In genomic region chr20:35702824-35703695, GRCh38 we compare ENCODE assay signal across 1 cellular context.
A peak's percentile ranks its signal among the peaks of the same experiment; 100 is the strongest.
TF ChIP-seq lines count a peak whose summit lies in the region.

No MANE protein-coding gene starts in this region.

TF ChIP-seq in HepG2, 621 proteins besides CTCF, POLR2A, EP300 and RAD21 (continued from another document):
- TF ChIP-seq, protein P1, sequence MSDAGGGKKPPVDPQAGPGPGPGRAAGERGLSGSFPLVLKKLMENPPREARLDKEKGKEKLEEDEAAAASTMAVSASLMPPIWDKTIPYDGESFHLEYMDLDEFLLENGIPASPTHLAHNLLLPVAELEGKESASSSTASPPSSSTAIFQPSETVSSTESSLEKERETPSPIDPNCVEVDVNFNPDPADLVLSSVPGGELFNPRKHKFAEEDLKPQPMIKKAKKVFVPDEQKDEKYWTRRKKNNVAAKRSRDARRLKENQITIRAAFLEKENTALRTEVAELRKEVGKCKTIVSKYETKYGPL (CRISPR knock-in tag; IDR thresholded peaks at IDR 0.05), result no peak
- no peak for TF ChIP-seq ZFP90 (CRISPR knock-in tag; IDR thresholded peaks at IDR 0.05; ENCODE audit: borderline replicate concordance)
- no peak for TF ChIP-seq ZNF10 (CRISPR knock-in tag; IDR thresholded peaks at IDR 0.05; ENCODE audit: borderline replicate concordance, low read depth)
- TF ChIP-seq ZKSCAN1 (IDR thresholded peaks at IDR 0.05; ENCODE audit: low read length), result no peak
- no peak for TF ChIP-seq ZNF660 (CRISPR knock-in tag; IDR thresholded peaks at IDR 0.05; ENCODE audit: borderline replicate concordance, low read depth)
- TF ChIP-seq MTA1 (CRISPR knock-in tag; IDR thresholded peaks at IDR 0.05; ENCODE audit: borderline replicate concordance), result no peak
- no peak for TF ChIP-seq ZNF790 (CRISPR knock-in tag; IDR thresholded peaks at IDR 0.05; ENCODE audit: borderline replicate concordance)
- TF ChIP-seq NCOA2 (CRISPR knock-in tag; IDR thresholded peaks at IDR 0.05), result peak; percentile 35; the same call in 1 of the 2 replicates
- no peak for TF ChIP-seq ZNF672 (CRISPR knock-in tag; IDR thresholded peaks at IDR 0.05)
- no peak for TF ChIP-seq ZNF879 (CRISPR knock-in tag; IDR thresholded peaks at IDR 0.05)
- no peak for TF ChIP-seq NFATC3 (CRISPR knock-in tag; IDR thresholded peaks at IDR 0.05)
- TF ChIP-seq ZFX (CRISPR knock-in tag; IDR thresholded peaks at IDR 0.05; ENCODE audit: low read depth), result no peak
- no peak for TF ChIP-seq ZNF709 (CRISPR knock-in tag; IDR thresholded peaks at IDR 0.05)
- no peak for TF ChIP-seq ZNF432 (CRISPR knock-in tag; IDR thresholded peaks at IDR 0.05; ENCODE audit: borderline replicate concordance)
- no peak for TF ChIP-seq HDAC6 (IDR thresholded peaks at IDR 0.05; ENCODE audit: low read depth, low read length)
- no peak for TF ChIP-seq KDM3A (CRISPR knock-in tag; IDR thresholded peaks at IDR 0.05; ENCODE audit: low read depth)
- TF ChIP-seq ZNF614 (CRISPR knock-in tag; IDR thresholded peaks at IDR 0.05; ENCODE audit: borderline replicate concordance), result no peak
- TF ChIP-seq, protein P2, sequence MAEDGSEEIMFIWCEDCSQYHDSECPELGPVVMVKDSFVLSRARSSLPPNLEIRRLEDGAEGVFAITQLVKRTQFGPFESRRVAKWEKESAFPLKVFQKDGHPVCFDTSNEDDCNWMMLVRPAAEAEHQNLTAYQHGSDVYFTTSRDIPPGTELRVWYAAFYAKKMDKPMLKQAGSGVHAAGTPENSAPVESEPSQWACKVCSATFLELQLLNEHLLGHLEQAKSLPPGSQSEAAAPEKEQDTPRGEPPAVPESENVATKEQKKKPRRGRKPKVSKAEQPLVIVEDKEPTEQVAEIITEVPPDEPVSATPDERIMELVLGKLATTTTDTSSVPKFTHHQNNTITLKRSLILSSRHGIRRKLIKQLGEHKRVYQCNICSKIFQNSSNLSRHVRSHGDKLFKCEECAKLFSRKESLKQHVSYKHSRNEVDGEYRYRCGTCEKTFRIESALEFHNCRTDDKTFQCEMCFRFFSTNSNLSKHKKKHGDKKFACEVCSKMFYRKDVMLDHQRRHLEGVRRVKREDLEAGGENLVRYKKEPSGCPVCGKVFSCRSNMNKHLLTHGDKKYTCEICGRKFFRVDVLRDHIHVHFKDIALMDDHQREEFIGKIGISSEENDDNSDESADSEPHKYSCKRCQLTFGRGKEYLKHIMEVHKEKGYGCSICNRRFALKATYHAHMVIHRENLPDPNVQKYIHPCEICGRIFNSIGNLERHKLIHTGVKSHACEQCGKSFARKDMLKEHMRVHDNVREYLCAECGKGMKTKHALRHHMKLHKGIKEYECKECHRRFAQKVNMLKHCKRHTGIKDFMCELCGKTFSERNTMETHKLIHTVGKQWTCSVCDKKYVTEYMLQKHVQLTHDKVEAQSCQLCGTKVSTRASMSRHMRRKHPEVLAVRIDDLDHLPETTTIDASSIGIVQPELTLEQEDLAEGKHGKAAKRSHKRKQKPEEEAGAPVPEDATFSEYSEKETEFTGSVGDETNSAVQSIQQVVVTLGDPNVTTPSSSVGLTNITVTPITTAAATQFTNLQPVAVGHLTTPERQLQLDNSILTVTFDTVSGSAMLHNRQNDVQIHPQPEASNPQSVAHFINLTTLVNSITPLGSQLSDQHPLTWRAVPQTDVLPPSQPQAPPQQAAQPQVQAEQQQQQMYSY (CRISPR knock-in tag; IDR thresholded peaks at IDR 0.05), result no peak
- TF ChIP-seq KDM2A (CRISPR knock-in tag; IDR thresholded peaks at IDR 0.05; ENCODE audit: borderline replicate concordance, low read depth), result no peak
- no peak for TF ChIP-seq FOXK2 (IDR thresholded peaks at IDR 0.05)
- 0 out of 2 replicates have a peak, but pooled peaks have one; percentile 13 for TF ChIP-seq TARDBP (CRISPR knock-in tag; IDR thresholded peaks at IDR 0.05)
- TF ChIP-seq ZMYM2 (CRISPR knock-in tag; IDR thresholded peaks at IDR 0.05), result no peak
- TF ChIP-seq DMAP1 (CRISPR knock-in tag; IDR thresholded peaks at IDR 0.05), result no peak
- no peak for TF ChIP-seq HBP1 (CRISPR knock-in tag; IDR thresholded peaks at IDR 0.05; ENCODE audit: low read depth)
- TF ChIP-seq ZNF800 (CRISPR knock-in tag; IDR thresholded peaks at IDR 0.05), result no peak
- TF ChIP-seq, protein P3, sequence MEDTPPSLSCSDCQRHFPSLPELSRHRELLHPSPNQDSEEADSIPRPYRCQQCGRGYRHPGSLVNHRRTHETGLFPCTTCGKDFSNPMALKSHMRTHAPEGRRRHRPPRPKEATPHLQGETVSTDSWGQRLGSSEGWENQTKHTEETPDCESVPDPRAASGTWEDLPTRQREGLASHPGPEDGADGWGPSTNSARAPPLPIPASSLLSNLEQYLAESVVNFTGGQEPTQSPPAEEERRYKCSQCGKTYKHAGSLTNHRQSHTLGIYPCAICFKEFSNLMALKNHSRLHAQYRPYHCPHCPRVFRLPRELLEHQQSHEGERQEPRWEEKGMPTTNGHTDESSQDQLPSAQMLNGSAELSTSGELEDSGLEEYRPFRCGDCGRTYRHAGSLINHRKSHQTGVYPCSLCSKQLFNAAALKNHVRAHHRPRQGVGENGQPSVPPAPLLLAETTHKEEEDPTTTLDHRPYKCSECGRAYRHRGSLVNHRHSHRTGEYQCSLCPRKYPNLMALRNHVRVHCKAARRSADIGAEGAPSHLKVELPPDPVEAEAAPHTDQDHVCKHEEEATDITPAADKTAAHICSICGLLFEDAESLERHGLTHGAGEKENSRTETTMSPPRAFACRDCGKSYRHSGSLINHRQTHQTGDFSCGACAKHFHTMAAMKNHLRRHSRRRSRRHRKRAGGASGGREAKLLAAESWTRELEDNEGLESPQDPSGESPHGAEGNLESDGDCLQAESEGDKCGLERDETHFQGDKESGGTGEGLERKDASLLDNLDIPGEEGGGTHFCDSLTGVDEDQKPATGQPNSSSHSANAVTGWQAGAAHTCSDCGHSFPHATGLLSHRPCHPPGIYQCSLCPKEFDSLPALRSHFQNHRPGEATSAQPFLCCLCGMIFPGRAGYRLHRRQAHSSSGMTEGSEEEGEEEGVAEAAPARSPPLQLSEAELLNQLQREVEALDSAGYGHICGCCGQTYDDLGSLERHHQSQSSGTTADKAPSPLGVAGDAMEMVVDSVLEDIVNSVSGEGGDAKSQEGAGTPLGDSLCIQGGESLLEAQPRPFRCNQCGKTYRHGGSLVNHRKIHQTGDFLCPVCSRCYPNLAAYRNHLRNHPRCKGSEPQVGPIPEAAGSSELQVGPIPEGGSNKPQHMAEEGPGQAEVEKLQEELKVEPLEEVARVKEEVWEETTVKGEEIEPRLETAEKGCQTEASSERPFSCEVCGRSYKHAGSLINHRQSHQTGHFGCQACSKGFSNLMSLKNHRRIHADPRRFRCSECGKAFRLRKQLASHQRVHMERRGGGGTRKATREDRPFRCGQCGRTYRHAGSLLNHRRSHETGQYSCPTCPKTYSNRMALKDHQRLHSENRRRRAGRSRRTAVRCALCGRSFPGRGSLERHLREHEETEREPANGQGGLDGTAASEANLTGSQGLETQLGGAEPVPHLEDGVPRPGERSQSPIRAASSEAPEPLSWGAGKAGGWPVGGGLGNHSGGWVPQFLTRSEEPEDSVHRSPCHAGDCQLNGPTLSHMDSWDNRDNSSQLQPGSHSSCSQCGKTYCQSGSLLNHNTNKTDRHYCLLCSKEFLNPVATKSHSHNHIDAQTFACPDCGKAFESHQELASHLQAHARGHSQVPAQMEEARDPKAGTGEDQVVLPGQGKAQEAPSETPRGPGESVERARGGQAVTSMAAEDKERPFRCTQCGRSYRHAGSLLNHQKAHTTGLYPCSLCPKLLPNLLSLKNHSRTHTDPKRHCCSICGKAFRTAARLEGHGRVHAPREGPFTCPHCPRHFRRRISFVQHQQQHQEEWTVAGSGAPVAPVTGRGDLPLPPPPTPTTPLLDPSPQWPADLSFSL (CRISPR knock-in tag; IDR thresholded peaks at IDR 0.05), result no peak
- no peak for TF ChIP-seq BCL6 (CRISPR knock-in tag; IDR thresholded peaks at IDR 0.05)
- TF ChIP-seq ZBTB42 (CRISPR knock-in tag; IDR thresholded peaks at IDR 0.05), result no peak
- TF ChIP-seq MED8 (CRISPR knock-in tag; IDR thresholded peaks at IDR 0.05; ENCODE audit: insufficient replicate concordance), result no peak
- TF ChIP-seq ZHX1 (CRISPR knock-in tag; IDR thresholded peaks at IDR 0.05; ENCODE audit: low read depth), result no peak
- TF ChIP-seq ZBTB3 (CRISPR knock-in tag; IDR thresholded peaks at IDR 0.05; ENCODE audit: borderline replicate concordance, low read depth), result no peak
- no peak for TF ChIP-seq SETDB1 (CRISPR knock-in tag; IDR thresholded peaks at IDR 0.05; ENCODE audit: borderline replicate concordance)
- TF ChIP-seq ZNF34 (CRISPR knock-in tag; IDR thresholded peaks at IDR 0.05; ENCODE audit: borderline replicate concordance), result no peak
- no peak for TF ChIP-seq GZF1 (CRISPR knock-in tag; IDR thresholded peaks at IDR 0.05)
- TF ChIP-seq ZNF136 (CRISPR knock-in tag; IDR thresholded peaks at IDR 0.05; ENCODE audit: low read depth), result no peak
- TF ChIP-seq ZNF589 (CRISPR knock-in tag; conservative IDR thresholded peaks at IDR 0.05), result no peak
